Comparison of ENCODE assay signal across 8 cellular contexts in genomic region chr5:124908603-124909451, GRCh38.
DNase-seq lines count a peak whose midpoint lies in the region; ATAC-seq, FAIRE-seq and TF ChIP-seq lines count a peak whose summit lies in the region.

No MANE protein-coding gene starts in this region.

- DNase-seq in NCI-H146 treated with DMSO at 0.1 percent for 48 hours (lab: John Stamatoyannopoulos, UW; ENCODE audit: unreplicated experiment) (peak; percentile 89), endothelial cell of umbilical vein (ENCODE audit: low read depth, low spot score) (peak; percentile 77), substantia nigra (lab: John Stamatoyannopoulos, UW) (no peak), D341Med (ENCODE audit: low spot score) (no peak), MM.1S (no peak)

- no TSS peak for BruUV-seq in endothelial cell of umbilical vein (replicated peaks; lab: Mats Ljungman, UMichigan)

- H3F3A ChIP-seq in MM.1S (ENCODE audit: insufficient read depth, low read length) = 0 out of 2 replicates have a peak, but pooled peaks cover 14% of the 10 kb centered on the region

- FAIRE-seq in endothelial cell of umbilical vein (lab: Jason Lieb, UNC) = peak; percentile 76

- H2AFZ ChIP-seq in endothelial cell of umbilical vein (ENCODE audit: low read depth, low read length) (peak overlapping the region; percentile 35), MM.1S (ENCODE audit: low read length) (no peak overlapping the region)

- intact Hi-C loops in endothelial cell of umbilical vein (cut with micrococcal nuclease) = loop anchor here (2.0 to 10.0 kb wide), 8 partner anchors 183 to 972 kb away; no protein-coding TSS in a partner anchor

- TF ChIP-seq POLR2A in endothelial cell of umbilical vein (IDR thresholded peaks at IDR 0.05; ENCODE audit: low read depth, low read length) = no peak

- peak overlapping the region; percentile 34 for H3K4me2 ChIP-seq in endothelial cell of umbilical vein (ENCODE audit: insufficient read depth, low read length)
- no peak overlapping the region for H3K4me2 ChIP-seq in MM.1S (ENCODE audit: low read depth, low read length)

- no peaks in the 10 kb centered on the region for H3K79me2 ChIP-seq in endothelial cell of umbilical vein (ENCODE audit: control insufficient read depth, insufficient read depth, low read length)
- H3K79me2 ChIP-seq in MM.1S (ENCODE audit: low read length) = no peaks in the 10 kb centered on the region

- H3K9ac ChIP-seq in endothelial cell of umbilical vein (replicated peaks; ENCODE audit: extremely low read depth, insufficient read depth, low read length) (no peak overlapping the region), MM.1S (ENCODE audit: low read length) (no peak overlapping the region)

- CTCF ChIA-PET in endothelial cell of umbilical vein (lab: Charles Lee) = interaction anchor here (0.6 to 1.7 kb wide), 6 partner anchors 20 to 1508 kb away, joined by 3 to 4 read pairs (median 4); no protein-coding TSS in a partner anchor

- H3K9me2 ChIP-seq in MM.1S (replicated peaks; ENCODE audit: insufficient read depth, low read length) = no peaks in the 10 kb centered on the region

- no peaks in the 10 kb centered on the region for H3K9me1 ChIP-seq in endothelial cell of umbilical vein (replicated peaks; ENCODE audit: control insufficient read depth, extremely low read depth, insufficient read depth, low read length)

- dilution Hi-C loops in endothelial cell of umbilical vein (cut with MboI; ENCODE audit: extremely low pct_ligation_motif_present, low sequenced_read_pairs) = no loop called here

- ATAC-seq in GM18867 (IDR thresholded peaks at IDR 0.05; ENCODE audit: unreplicated experiment) (peak; percentile 91), HG02798 (IDR thresholded peaks at IDR 0.05; ENCODE audit: poor library complexity, unreplicated experiment) (peak; percentile 76), GM21528 (IDR thresholded peaks at IDR 0.05; ENCODE audit: low FRiP score, unreplicated experiment) (no peak)

- H3K27ac ChIP-seq in endothelial cell of umbilical vein (ENCODE audit: insufficient read depth, low read depth, low read length) (no peak overlapping the region), substantia nigra (ENCODE audit: low read depth, low read length, poor library complexity, severe bottlenecking) (peak overlapping the region; percentile 56), MM.1S (ENCODE audit: low read length) (no peak overlapping the region)

- H3K4me3 ChIP-seq in endothelial cell of umbilical vein (replicated peaks in 1 of 3; ENCODE audit: insufficient read depth in 1 of 3, low read depth in 1 of 3, low read length in 3 of 3) (no peak overlapping the region), MM.1S (ENCODE audit: low read length) (no peak overlapping the region)

- no peaks in the 10 kb centered on the region for H3K36me3 ChIP-seq in endothelial cell of umbilical vein (ENCODE audit: control insufficient read depth in 2 of 2, extremely low read depth in 1 of 2, insufficient read depth in 2 of 2, low read length in 2 of 2)
- H3K36me3 ChIP-seq in MM.1S (replicated peaks; ENCODE audit: insufficient read depth, low read length) = no peaks in the 10 kb centered on the region

- TF ChIP-seq CTCF in endothelial cell of umbilical vein (IDR thresholded peaks at IDR 0.05; ENCODE audit: extremely low read depth in 1 of 2, insufficient read depth in 1 of 2, low read depth in 1 of 2, low read length in 2 of 2) = no peak
- no peak for TF ChIP-seq CTCF in MM.1S (IDR thresholded peaks at IDR 0.05; ENCODE audit: low read length)

- peaks cover 23% of the 10 kb centered on the region for H3K4me1 ChIP-seq in endothelial cell of umbilical vein (ENCODE audit: control insufficient read depth, extremely low read depth, insufficient read depth, low read length)
- H3K4me1 ChIP-seq in MM.1S (ENCODE audit: low read length) = peaks cover 25% of the 10 kb centered on the region

- H4K20me1 ChIP-seq in endothelial cell of umbilical vein (replicated peaks; ENCODE audit: control insufficient read depth, extremely low read depth, insufficient read depth, low read length) (no peaks in the 10 kb centered on the region), MM.1S (ENCODE audit: insufficient read depth, low read length) (no peaks in the 10 kb centered on the region)

- H3K9me3 ChIP-seq in endothelial cell of umbilical vein (replicated peaks; ENCODE audit: control insufficient read depth, insufficient read depth, low read length) = no peaks in the 10 kb centered on the region
- no peaks in the 10 kb centered on the region for H3K9me3 ChIP-seq in MM.1S (replicated peaks; ENCODE audit: insufficient read depth, low read length)

- POLR2A ChIA-PET in endothelial cell of umbilical vein (lab: Charles Lee) = no interaction called here

- H3K27me3 ChIP-seq in endothelial cell of umbilical vein (ENCODE audit: control insufficient read depth in 2 of 2, insufficient read depth in 2 of 2, low read length in 2 of 2) (no peaks in the 10 kb centered on the region), MM.1S (replicated peaks; ENCODE audit: insufficient read depth, low read length) (no peaks in the 10 kb centered on the region)

TF ChIP-seq in endothelial cell of umbilical vein, 7 proteins besides CTCF, POLR2A, EP300 and RAD21:
- TF ChIP-seq FOS (IDR thresholded peaks at IDR 0.05; ENCODE audit: borderline replicate concordance, insufficient read depth, low read length) (peak; percentile 51), GATA2 (IDR thresholded peaks at IDR 0.05; ENCODE audit: insufficient read depth, insufficient read length, low read depth, low read length) (peak; percentile 82), JUN (IDR thresholded peaks at IDR 0.05; ENCODE audit: borderline replicate concordance, insufficient read depth, insufficient read length, low read depth) (peak; percentile 51), POLR2AphosphoS5 (IDR thresholded peaks at IDR 0.05; ENCODE audit: insufficient read depth, low read depth, low read length) (no peak), MYC (IDR thresholded peaks at IDR 0.05; ENCODE audit: low read depth, low read length) (no peak), EZH2 (IDR thresholded peaks at IDR 0.05; ENCODE audit: borderline replicate concordance, low read depth, low read length, severe bottlenecking) (no peak)

Comparison
In these comparisons a context has a peak if more than half of its experiments do, and no peak if none do; other contexts are left out.
1. DNase-seq: peak in NCI-H146 treated with DMSO at 0.1 percent for 48 hours (single experiment) and endothelial cell of umbilical vein (single experiment); none in substantia nigra (0 of 49), D341Med (single experiment) and MM.1S (single experiment).